ENCODE assay signal across 2 cellular contexts in the genomic region with DNA sequence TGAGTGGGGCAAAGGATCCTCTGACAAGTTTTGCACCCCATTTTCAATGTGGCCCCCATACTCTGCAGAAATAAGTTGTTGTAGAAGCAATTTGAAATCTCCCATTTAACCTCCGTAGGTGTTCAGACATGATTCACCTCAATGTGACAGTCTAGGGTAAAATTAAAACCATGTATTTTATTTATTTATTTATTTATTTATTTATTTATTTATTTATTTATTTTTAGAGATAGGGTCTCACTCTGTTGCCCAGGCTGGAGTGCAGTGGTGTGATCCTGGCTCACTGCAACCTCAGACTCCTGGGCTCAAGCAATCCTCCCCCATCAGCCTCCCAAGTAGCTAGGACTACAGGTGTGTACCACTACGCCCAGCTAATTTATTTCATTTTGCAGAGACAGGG.
DNase-seq lines count a peak whose midpoint lies in the region; ATAC-seq, FAIRE-seq and TF ChIP-seq lines count a peak whose summit lies in the region.
"Not testable (repeated sequence)": the region's sequence is repeated elsewhere in the genome, so short reads cannot be mapped to it uniquely, and the experiment has no call there.

No MANE protein-coding gene starts in this region.

- CTCF ChIA-PET in A549 (lab: Yijun Ruan, JAX) = interaction anchor here (1.0 to 1.2 kb wide), 4 partner anchors 10 to 717 kb away, joined by 3 read pairs; no protein-coding TSS in a partner anchor
- CTCF ChIA-PET in HEK293 (lab: Yijun Ruan, JAX) = interaction anchor here (0.6 to 1.6 kb wide), 3 partner anchors 25 to 419 kb away, joined by 3 read pairs; no protein-coding TSS in a partner anchor

- TF ChIP-seq EP300 in A549 (IDR thresholded peaks at IDR 0.05) = not testable (repeated sequence)

- not testable (repeated sequence) for H3K27ac ChIP-seq in A549; HEK293 (ENCODE audit: extremely low read depth, low read depth, low read length)

- DNase-seq in A549 (ENCODE audit: low read depth in 1 of 2, low spot score in 1 of 2) = not testable (repeated sequence)

- not testable (repeated sequence) for ATAC-seq in A549

- POLR2A ChIA-PET in A549 (lab: Yijun Ruan, JAX); HEK293 (lab: Yijun Ruan, JAX): not testable (repeated sequence)

- 89% methylated on average over 2 of the region's 2 CpGs for WGBS in A549 (ENCODE audit: missing lambda C conversion rate)

- TF ChIP-seq RAD21 in A549 (conservative IDR thresholded peaks at IDR 0.05 in 1 of 2, IDR thresholded peaks at IDR 0.05 in 1 of 2) = not testable (repeated sequence)

- not testable (repeated sequence) for TF ChIP-seq POLR2A in A549 (IDR thresholded peaks at IDR 0.05; ENCODE audit: low read length)

- not testable (repeated sequence) for H3K4me2 ChIP-seq in A549

- not testable (repeated sequence) for H3K36me3 ChIP-seq in HEK293 (ENCODE audit: control insufficient read depth in 2 of 2, insufficient read depth in 1 of 2, low read length in 2 of 2)

- not testable (repeated sequence) for TF ChIP-seq CTCF in A549 (IDR thresholded peaks at IDR 0.05); HEK293 (tag by site-specific recombination; IDR thresholded peaks at IDR 0.05)

- H3K4me1 ChIP-seq in A549; HEK293 (ENCODE audit: control insufficient read depth, insufficient read depth, low read length): not testable (repeated sequence)

- FAIRE-seq in A549 (lab: Jason Lieb, UNC) = not testable (repeated sequence)

- H3K4me3 ChIP-seq in A549; HEK293 (ENCODE audit: low read depth, low read length): not testable (repeated sequence)

- H3K9me3 ChIP-seq in A549; HEK293 (ENCODE audit: control insufficient read depth, insufficient read depth, low read depth, low read length): not testable (repeated sequence)

TF ChIP-seq in A549, 52 proteins besides CTCF, POLR2A, EP300 and RAD21:
- TF ChIP-seq ZC3H11A (IDR thresholded peaks at IDR 0.05) = peak; percentile 65
TF ChIP-seq in A549: peak in this region for 1; not testable (repeated sequence) for 51.

TF ChIP-seq in HEK293, 187 proteins besides CTCF, POLR2A, EP300 and RAD21 (continues in another document):
- peak; percentile 88 for TF ChIP-seq ZNF426 (tag by site-specific recombination; IDR thresholded peaks at IDR 0.05)
- 0 out of 2 replicates have a peak, but pooled peaks have one; percentile 28 for TF ChIP-seq ZNF560 (tag by site-specific recombination; IDR thresholded peaks at IDR 0.05; ENCODE audit: borderline replicate concordance)
- TF ChIP-seq ZNF404 (tag by site-specific recombination; IDR thresholded peaks at IDR 0.05) = 0 out of 2 replicates have a peak, but pooled peaks have one; percentile 44
- TF ChIP-seq ZNF664 (tag by site-specific recombination; IDR thresholded peaks at IDR 0.05) = 0 out of 2 replicates have a peak, but pooled peaks have one; percentile 11
- 0 out of 2 replicates have a peak, but pooled peaks have one; percentile 41 for TF ChIP-seq ZXDB (tag by site-specific recombination; IDR thresholded peaks at IDR 0.05)
- TF ChIP-seq ZNF501 (tag by site-specific recombination; IDR thresholded peaks at IDR 0.05) = peak; percentile 54; the same call in 1 of the 2 replicates
- TF ChIP-seq ZNF510 (tag by site-specific recombination; IDR thresholded peaks at IDR 0.05; ENCODE audit: insufficient replicate concordance) = peak; percentile 77
- TF ChIP-seq ZNF394 (tag by site-specific recombination; IDR thresholded peaks at IDR 0.05; ENCODE audit: borderline replicate concordance) = peak; percentile 90
- peak; percentile 62 for TF ChIP-seq REST (tag by site-specific recombination; IDR thresholded peaks at IDR 0.05)
- TF ChIP-seq ZNF555 (tag by site-specific recombination; conservative IDR thresholded peaks at IDR 0.05) = peak; percentile 85
- TF ChIP-seq ZNF138 (tag by site-specific recombination; IDR thresholded peaks at IDR 0.05; ENCODE audit: borderline replicate concordance) = 0 out of 2 replicates have a peak, but pooled peaks have one; percentile 60
- TF ChIP-seq, protein P1, sequence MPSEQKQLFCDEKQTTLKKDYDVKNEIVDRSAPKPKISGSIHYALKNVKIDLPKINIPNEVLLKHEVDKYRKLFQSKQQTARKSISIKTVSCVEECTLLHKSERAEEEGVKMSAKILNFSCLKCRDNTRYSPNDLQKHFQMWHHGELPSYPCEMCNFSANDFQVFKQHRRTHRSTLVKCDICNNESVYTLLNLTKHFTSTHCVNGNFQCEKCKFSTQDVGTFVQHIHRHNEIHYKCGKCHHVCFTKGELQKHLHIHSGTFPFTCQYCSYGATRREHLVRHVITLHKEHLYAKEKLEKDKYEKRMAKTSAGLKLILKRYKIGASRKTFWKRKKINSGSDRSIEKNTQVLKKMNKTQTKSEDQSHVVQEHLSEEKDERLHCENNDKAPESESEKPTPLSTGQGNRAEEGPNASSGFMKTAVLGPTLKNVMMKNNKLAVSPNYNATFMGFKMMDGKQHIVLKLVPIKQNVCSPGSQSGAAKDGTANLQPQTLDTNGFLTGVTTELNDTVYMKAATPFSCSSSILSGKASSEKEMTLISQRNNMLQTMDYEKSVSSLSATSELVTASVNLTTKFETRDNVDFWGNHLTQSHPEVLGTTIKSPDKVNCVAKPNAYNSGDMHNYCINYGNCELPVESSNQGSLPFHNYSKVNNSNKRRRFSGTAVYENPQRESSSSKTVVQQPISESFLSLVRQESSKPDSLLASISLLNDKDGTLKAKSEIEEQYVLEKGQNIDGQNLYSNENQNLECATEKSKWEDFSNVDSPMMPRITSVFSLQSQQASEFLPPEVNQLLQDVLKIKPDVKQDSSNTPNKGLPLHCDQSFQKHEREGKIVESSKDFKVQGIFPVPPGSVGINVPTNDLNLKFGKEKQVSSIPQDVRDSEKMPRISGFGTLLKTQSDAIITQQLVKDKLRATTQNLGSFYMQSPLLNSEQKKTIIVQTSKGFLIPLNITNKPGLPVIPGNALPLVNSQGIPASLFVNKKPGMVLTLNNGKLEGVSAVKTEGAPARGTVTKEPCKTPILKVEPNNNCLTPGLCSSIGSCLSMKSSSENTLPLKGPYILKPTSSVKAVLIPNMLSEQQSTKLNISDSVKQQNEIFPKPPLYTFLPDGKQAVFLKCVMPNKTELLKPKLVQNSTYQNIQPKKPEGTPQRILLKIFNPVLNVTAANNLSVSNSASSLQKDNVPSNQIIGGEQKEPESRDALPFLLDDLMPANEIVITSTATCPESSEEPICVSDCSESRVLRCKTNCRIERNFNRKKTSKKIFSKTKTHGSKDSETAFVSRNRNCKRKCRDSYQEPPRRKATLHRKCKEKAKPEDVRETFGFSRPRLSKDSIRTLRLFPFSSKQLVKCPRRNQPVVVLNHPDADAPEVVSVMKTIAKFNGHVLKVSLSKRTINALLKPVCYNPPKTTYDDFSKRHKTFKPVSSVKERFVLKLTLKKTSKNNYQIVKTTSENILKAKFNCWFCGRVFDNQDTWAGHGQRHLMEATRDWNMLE (tag by site-specific recombination; conservative IDR thresholded peaks at IDR 0.05; ENCODE audit: low read depth) = peak; percentile 89
- peak; percentile 63; the same call in 1 of the 2 replicates for TF ChIP-seq ZBTB8A (tag by site-specific recombination; IDR thresholded peaks at IDR 0.05)
- TF ChIP-seq ZNF140 (tag by site-specific recombination; IDR thresholded peaks at IDR 0.05) = peak; percentile 56; the same call in 1 of the 2 replicates
- TF ChIP-seq ZNF266 (tag by site-specific recombination; IDR thresholded peaks at IDR 0.05; ENCODE audit: low read depth) = peak; percentile 63; the same call in 1 of the 2 replicates
